8 cellular contexts compared by ENCODE assay signal in genomic region chr4:37715889-37716402, GRCh38. TPM values are rescaled to one million over a fixed set of nuclear protein-coding genes. Genes with fewer than 3 reads are reported as not detected.
DNase-seq lines count a peak whose midpoint lies in the region; ATAC-seq and TF ChIP-seq lines count a peak whose summit lies in the region.

No MANE protein-coding gene starts in this region.

- H3K79me1 ChIP-seq in neuronal stem cell (ENCODE audit: low read depth, low read length): no peaks in the 10 kb centered on the region

- H3K4me3 Mint-ChIP-seq in activated T-cell treated with anti-CD3 and anti-CD28 coated beads, Interleukin-2, amount 50 U/mL, for 72 hours: peak overlapping the region; percentile 22 to 36
- no peak overlapping the region for H3K4me3 Mint-ChIP-seq in stimulated activated naive CD8-positive, alpha-beta T cell treated with anti-CD3 and anti-CD28 coated beads, Interleukin-15, amount 100 ng/mL, for 72 hours

- peaks cover 0 to 4% of the 10 kb centered on the region in 2 donors for H3K4me1 ChIP-seq in neuronal stem cell (ENCODE audit: control insufficient read depth in 2 of 2, insufficient read depth in 1 of 2, low read depth in 1 of 2, low read length in 2 of 2)

- H4K8ac ChIP-seq in neuronal stem cell (ENCODE audit: low read depth, low read length): no peak overlapping the region

- no peak overlapping the region for H3K27ac ChIP-seq in neuronal stem cell (replicated peaks; ENCODE audit: low read length)

- no peaks in the 10 kb centered on the region for H3K9me3 Mint-ChIP-seq in activated T-cell treated with anti-CD3 and anti-CD28 coated beads, Interleukin-2, amount 50 U/mL, for 72 hours
- no peaks in the 10 kb centered on the region for H3K9me3 Mint-ChIP-seq in stimulated activated naive CD8-positive, alpha-beta T cell treated with anti-CD3 and anti-CD28 coated beads, Interleukin-15, amount 100 ng/mL, for 72 hours

- no peaks in the 10 kb centered on the region for H3K9me3 ChIP-seq in neuronal stem cell (replicated peaks in 1 of 2; ENCODE audit: control insufficient read depth in 2 of 2, insufficient read depth in 1 of 2, low read depth in 1 of 2, low read length in 2 of 2)

- H3K23ac ChIP-seq in neuronal stem cell (ENCODE audit: low read depth, low read length, poor library complexity): no peak overlapping the region

- H2AK5ac ChIP-seq in neuronal stem cell (ENCODE audit: low read depth, low read length): no peak overlapping the region

- no peak overlapping the region for H3K18ac ChIP-seq in neuronal stem cell (ENCODE audit: low read length)

- no peak overlapping the region for H2BK15ac ChIP-seq in neuronal stem cell (ENCODE audit: low read length)

- no peaks in the 10 kb centered on the region for H3K36me3 Mint-ChIP-seq in activated T-cell treated with anti-CD3 and anti-CD28 coated beads, Interleukin-2, amount 50 U/mL, for 72 hours (ENCODE audit: insufficient read depth in 2 of 2)

- peaks cover 23% of the 10 kb centered on the region for H3K27me3 Mint-ChIP-seq in activated T-cell treated with anti-CD3 and anti-CD28 coated beads, Interleukin-2, amount 50 U/mL, for 72 hours (ENCODE audit: low read depth)
- peaks cover 13% of the 10 kb centered on the region for H3K27me3 Mint-ChIP-seq in stimulated activated naive CD8-positive, alpha-beta T cell treated with anti-CD3 and anti-CD28 coated beads, Interleukin-15, amount 100 ng/mL, for 72 hours

- no peak overlapping the region for H3K4me2 ChIP-seq in neuronal stem cell (ENCODE audit: insufficient read depth, low read length, poor library complexity, severe bottlenecking)

- no peak overlapping the region for H2BK120ac ChIP-seq in neuronal stem cell (ENCODE audit: low read depth, low read length)

- no peak overlapping the region for H4K91ac ChIP-seq in neuronal stem cell (ENCODE audit: low read depth, low read length, poor library complexity)

- no peak overlapping the region for H2BK5ac ChIP-seq in neuronal stem cell (ENCODE audit: low read length)

- in situ Hi-C loops in GM13977 (cut with MboI; ENCODE audit: low pct_unique_long_range_greater_than_20kb, low sequenced_read_pairs, unreplicated experiment): no loop called here

- no peak overlapping the region for H3K14ac ChIP-seq in neuronal stem cell (ENCODE audit: low read length)

- no CpG with 5 or more reads among the region's 4 CpGs for WGBS in neuronal stem cell (ENCODE audit: extremely low coverage in 2 of 2, insufficient read length in 2 of 2, insufficient replicate concordance in 1 of 2), 2 donors

- peak; percentile 61 for ATAC-seq in GM19438 (IDR thresholded peaks at IDR 0.05; ENCODE audit: low read depth, unreplicated experiment)
- ATAC-seq in HG03432 (IDR thresholded peaks at IDR 0.05; ENCODE audit: unreplicated experiment): peak; percentile 91
- peak; percentile 86 to 90 for ATAC-seq in activated T-cell treated with anti-CD3 and anti-CD28 coated beads, Interleukin-2, amount 50 U/mL, for 72 hours (replicated peaks in 1 of 2)
- ATAC-seq in stimulated activated naive CD8-positive, alpha-beta T cell treated with anti-CD3 and anti-CD28 coated beads, Interleukin-15, amount 100 ng/mL, for 72 hours: peak; percentile 94

- H3K36me3 ChIP-seq in neuronal stem cell (replicated peaks in 1 of 2; ENCODE audit: control insufficient read depth in 2 of 2, insufficient read depth in 2 of 2, low read length in 2 of 2): no peaks in the 10 kb centered on the region

- H3K4me3 ChIP-seq in neuronal stem cell (ENCODE audit: low read length in 2 of 2): no peak overlapping the region

- no peak for TF ChIP-seq CTCF in GM13977 (IDR thresholded peaks at IDR 0.05; ENCODE audit: extremely low read depth, insufficient read depth, missing control alignments)

- H3K9ac ChIP-seq in neuronal stem cell (ENCODE audit: low read depth, low read length, poor library complexity): no peak overlapping the region

- H2BK12ac ChIP-seq in neuronal stem cell (ENCODE audit: low read length): no peak overlapping the region

- peak; percentile 45 for DNase-seq in GM13977 (ENCODE audit: low spot score)
- peak; percentile 45 to 62 for DNase-seq in activated T-cell treated with anti-CD3 and anti-CD28 coated beads, Interleukin-2, amount 50 U/mL, for 72 hours
- DNase-seq in stimulated activated naive CD8-positive, alpha-beta T cell treated with anti-CD3 and anti-CD28 coated beads, Interleukin-15, amount 100 ng/mL, for 72 hours: peak; percentile 1 to 37
- no peak for DNase-seq in activated gamma-delta T cell treated with Interleukin-2 at 50 U/mL for 16 hours
- DNase-seq in DMS114 treated with DMSO at 0.1 percent for 48 hours (lab: John Stamatoyannopoulos, UW; ENCODE audit: unreplicated experiment): no peak
- DNase-seq in neuronal stem cell (ENCODE audit: low spot score): no peak

- no peaks in the 10 kb centered on the region for H3K27me3 ChIP-seq in neuronal stem cell (ENCODE audit: control insufficient read depth in 3 of 3, insufficient read depth in 3 of 3, low read depth in 1 of 3, low read length in 3 of 3)

- H3K4me1 Mint-ChIP-seq in activated T-cell treated with anti-CD3 and anti-CD28 coated beads, Interleukin-2, amount 50 U/mL, for 72 hours (ENCODE audit: low read depth): peaks cover 23% of the 10 kb centered on the region
- H3K4me1 Mint-ChIP-seq in stimulated activated naive CD8-positive, alpha-beta T cell treated with anti-CD3 and anti-CD28 coated beads, Interleukin-15, amount 100 ng/mL, for 72 hours: peaks cover 9% of the 10 kb centered on the region

- H3K27ac Mint-ChIP-seq in activated T-cell treated with anti-CD3 and anti-CD28 coated beads, Interleukin-2, amount 50 U/mL, for 72 hours: peak overlapping the region; percentile 87
- no peak overlapping the region for H3K27ac Mint-ChIP-seq in stimulated activated naive CD8-positive, alpha-beta T cell treated with anti-CD3 and anti-CD28 coated beads, Interleukin-15, amount 100 ng/mL, for 72 hours

- H2AFZ ChIP-seq in neuronal stem cell (ENCODE audit: low read length): no peak overlapping the region

- no peak overlapping the region for H3K4ac ChIP-seq in neuronal stem cell (ENCODE audit: low read length)

RNA-seq across cellular contexts. Expression of gene RELL1, which starts 29.8 kb away (rescaled TPM):
- total RNA-seq in activated T-cell treated with anti-CD3 and anti-CD28 coated beads, Interleukin-2, amount 50 U/mL, for 72 hours: 10 to 100 TPM; 14.0 to 18.9 TPM
- 6.4 TPM for polyA plus RNA-seq in neuronal stem cell (2013, experiment 1 of 2)
- polyA plus RNA-seq in neuronal stem cell (2013, experiment 2 of 2): 6.5 TPM

Comparison
In these comparisons a context has a peak if more than half of its experiments do, and no peak if none do; other contexts are left out.
1. DNase-seq: peak in GM13977 (single experiment), activated T-cell treated with anti-CD3 and anti-CD28 coated beads, Interleukin-2, amount 50 U/mL, for 72 hours (2 of 2) and stimulated activated naive CD8-positive, alpha-beta T cell treated with anti-CD3 and anti-CD28 coated beads, Interleukin-15, amount 100 ng/mL, for 72 hours (2 of 2); none in activated gamma-delta T cell treated with Interleukin-2 at 50 U/mL for 16 hours (single experiment), DMS114 treated with DMSO at 0.1 percent for 48 hours (single experiment) and neuronal stem cell (single experiment).
2. H3K4me3 Mint-ChIP-seq: peak in activated T-cell treated with anti-CD3 and anti-CD28 coated beads, Interleukin-2, amount 50 U/mL, for 72 hours (2 of 2); none in stimulated activated naive CD8-positive, alpha-beta T cell treated with anti-CD3 and anti-CD28 coated beads, Interleukin-15, amount 100 ng/mL, for 72 hours (0 of 2).
3. Peak in every context shown above with its lines, with median percentiles within 50 percentile points of each other: ATAC-seq.